Comparison of ENCODE assay signal across 7 cellular contexts in the genomic region with DNA sequence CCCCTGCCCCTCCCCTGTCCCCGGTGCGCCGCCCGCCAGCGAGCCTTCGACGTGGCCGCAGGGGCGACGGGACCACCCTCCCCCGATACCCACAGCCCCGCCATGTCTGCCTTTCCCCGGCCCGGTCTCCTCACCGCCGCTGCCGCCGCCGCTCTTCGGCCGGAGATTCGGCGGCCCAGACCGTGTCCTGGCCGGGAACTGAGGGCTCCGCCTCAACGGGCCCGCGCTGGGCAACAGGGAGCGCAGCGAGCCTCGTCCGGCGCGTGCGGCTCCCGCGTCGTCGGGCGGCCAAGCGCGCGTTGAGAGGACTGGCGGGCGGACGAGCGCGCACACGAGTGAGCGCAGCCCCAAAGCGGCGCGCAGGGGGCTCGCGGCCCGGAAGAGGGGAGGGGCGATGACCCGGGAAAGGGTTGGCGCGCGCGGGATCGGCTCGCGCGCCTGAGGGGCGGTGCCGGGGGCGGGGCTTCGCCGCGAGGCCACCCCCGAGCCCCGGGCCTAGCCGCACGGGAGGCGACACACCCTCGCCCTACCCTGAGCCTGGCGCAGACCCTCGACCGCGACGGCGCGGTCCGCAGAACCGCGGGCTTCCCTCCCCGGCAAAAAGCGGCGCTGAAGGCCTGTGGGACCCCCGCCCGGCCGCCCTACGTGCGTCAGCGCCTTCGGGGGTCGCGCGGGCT. TPM values are rescaled to one million over a fixed set of nuclear protein-coding genes. Genes with fewer than 3 reads are reported as not detected.
A peak's percentile ranks its signal among the peaks of the same experiment; 100 is the strongest.
DNase-seq lines count a peak whose midpoint lies in the region; ATAC-seq and TF ChIP-seq lines count a peak whose summit lies in the region.

A gene with protein sequence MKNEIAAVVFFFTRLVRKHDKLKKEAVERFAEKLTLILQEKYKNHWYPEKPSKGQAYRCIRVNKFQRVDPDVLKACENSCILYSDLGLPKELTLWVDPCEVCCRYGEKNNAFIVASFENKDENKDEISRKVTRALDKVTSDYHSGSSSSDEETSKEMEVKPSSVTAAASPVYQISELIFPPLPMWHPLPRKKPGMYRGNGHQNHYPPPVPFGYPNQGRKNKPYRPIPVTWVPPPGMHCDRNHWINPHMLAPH (minus strand): TSS at position 337 of the 677 bp plus-strand sequence. CDS start 3,757 bp downstream, outside the sequence.

- H3K27ac ChIP-seq in body of pancreas: peak within 1 kb of the TSS; percentile 76 to 92 (median 81)
- H3K27ac ChIP-seq in iPS-18a (ENCODE audit: low read length): no peak within 1 kb of the TSS

- TF ChIP-seq CTCF in body of pancreas (IDR thresholded peaks at IDR 0.05): no peak

- H3K9ac ChIP-seq in iPS-18a (ENCODE audit: low read length) (peak within 1 kb of the TSS; percentile 81), skeletal muscle satellite cell (ENCODE audit: low read depth, low read length) (peak within 1 kb of the TSS; percentile 93)

- H3K4me2 ChIP-seq in skeletal muscle satellite cell (ENCODE audit: low read length): peak within 1 kb of the TSS; percentile 90

- H3K36me3 ChIP-seq in body of pancreas (replicated peaks in 1 of 2; ENCODE audit: insufficient read depth in 1 of 2, low read depth in 2 of 2) (no peaks in the 10 kb centered on the region), iPS-18a (ENCODE audit: control insufficient read depth, low read depth, low read length) (peaks cover 11% of the 10 kb centered on the region), skeletal muscle satellite cell (ENCODE audit: insufficient read depth, low read length) (peaks cover 5% of the 10 kb centered on the region)

- 1% methylated on average over 91 of the region's 102 CpGs; no CpG with 5 or more reads in 1 of the 2 donors for WGBS in body of pancreas, 2 donors

- peak; percentile 75 for DNase-seq in NCI-H146 (lab: John Stamatoyannopoulos, UW)
- DNase-seq in UCSD-AML1 (lab: John Stamatoyannopoulos, UW; ENCODE audit: unreplicated experiment): peak; percentile 83
- peak; percentile 78 to 84 (median 80) for DNase-seq in body of pancreas

- H3K4me1 ChIP-seq in body of pancreas (peaks cover 16% of the 10 kb centered on the region), iPS-18a (ENCODE audit: control insufficient read depth, low read depth, low read length) (peaks cover 10% of the 10 kb centered on the region), skeletal muscle satellite cell (ENCODE audit: control insufficient read depth, insufficient read depth, low read length) (peaks cover 7% of the 10 kb centered on the region)

- intact Hi-C loops in body of pancreas (cut with DNase I): no loop called here

- peak; percentile 82 for TF ChIP-seq POLR2A in GM18505 (IDR thresholded peaks at IDR 0.05; ENCODE audit: borderline replicate concordance, extremely low read depth, insufficient read depth, insufficient read length)
- TF ChIP-seq POLR2A in body of pancreas (IDR thresholded peaks at IDR 0.05): peak; percentile 86 to 97 (median 90)

- peak; percentile 81 for ATAC-seq in GM18505 (IDR thresholded peaks at IDR 0.05; ENCODE audit: unreplicated experiment)
- peak; percentile 83 for ATAC-seq in HG02798 (IDR thresholded peaks at IDR 0.05; ENCODE audit: poor library complexity, unreplicated experiment)
- peak; percentile 86 for ATAC-seq in body of pancreas

- H3K4me3 ChIP-seq in body of pancreas: peak within 1 kb of the TSS; percentile 84 to 86
- peak within 1 kb of the TSS; percentile 90 for H3K4me3 ChIP-seq in iPS-18a (ENCODE audit: low read length)
- H3K4me3 ChIP-seq in skeletal muscle satellite cell (ENCODE audit: low read length): peak within 1 kb of the TSS; percentile 73

- H3K27me3 ChIP-seq in body of pancreas (no peaks in the 10 kb centered on the region), iPS-18a (ENCODE audit: control insufficient read depth, insufficient read depth, low read length) (peaks cover 13% of the 10 kb centered on the region), skeletal muscle satellite cell (ENCODE audit: control insufficient read depth, insufficient read depth, low read length) (no peaks in the 10 kb centered on the region)

- no peaks in the 10 kb centered on the region for H3K9me3 ChIP-seq in body of pancreas
- H3K9me3 ChIP-seq in iPS-18a (ENCODE audit: control insufficient read depth, low read depth, low read length): no peaks in the 10 kb centered on the region
- H3K9me3 ChIP-seq in skeletal muscle satellite cell (replicated peaks; ENCODE audit: low read length): no peaks in the 10 kb centered on the region

RNA-seq across cellular contexts. Expression of the gene that starts here (rescaled TPM):
- 10 to 100 TPM; 16.6 to 55.4 TPM for total RNA-seq in body of pancreas
- total RNA-seq in skeletal muscle satellite cell (2012; rRNA removed): 29.1 and 31.7 TPM in 2 replicates
